ENCODE assay signal across 19 cellular contexts in the genomic region with DNA sequence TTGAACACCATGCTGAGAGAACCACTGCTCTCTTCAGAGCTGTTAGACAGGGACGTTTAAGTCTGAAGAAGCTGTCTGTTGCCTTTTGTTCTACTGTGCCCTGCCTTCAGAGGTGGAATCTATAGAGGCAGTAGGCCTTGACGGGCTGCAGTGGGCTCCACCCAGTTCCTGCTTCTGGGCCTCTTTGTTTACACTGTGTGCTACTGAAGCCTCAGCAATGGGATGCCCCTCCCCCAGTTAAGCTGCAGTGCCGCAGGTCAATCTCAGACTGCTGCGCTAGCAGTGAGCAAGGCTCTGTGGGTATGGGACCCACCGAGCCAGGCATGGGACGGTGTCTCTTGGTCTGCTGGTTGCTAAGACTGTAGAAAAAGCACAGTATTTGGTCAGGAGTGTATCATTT.
"Had no signal": no experiment of that assay in that cellular context is flagged by ENCODE, and none has a peak within 500 bp of the region (broad histone marks: within the 10 kb centered on the region; RNA-seq: fewer than 3 reads in every experiment).

No MANE protein-coding gene starts in this region.

- H3K4me1 Mint-ChIP-seq: activated naive CD4-positive, alpha-beta T cell treated with anti-CD3 and anti-CD28 coated beads, Interleukin-2, amount 10 ng/mL, durations not matched to agents 7 days and 5 days; central memory CD8-positive, alpha-beta T cell; mesothelial cell of epicardium; stimulated activated naive B cell treated with anti-CD40 and anti-IgM and Interleukin-4, amounts not matched to agents 10 μg/mL and 1 μg/mL and 100 μg/mL, for 72 hours had no signal

- H3K36me3 Mint-ChIP-seq: activated naive CD4-positive, alpha-beta T cell treated with anti-CD3 and anti-CD28 coated beads, Interleukin-2, amount 10 ng/mL, durations not matched to agents 7 days and 5 days; mesothelial cell of epicardium had no signal

- H3K36me3 ChIP-seq: colonic mucosa, ovary, upper lobe of right lung had no signal

- H3K4me3 ChIP-seq: colonic mucosa, lung, ovary, upper lobe of right lung had no signal

- FAIRE-seq: keratinocyte had no signal

- H3K4me3 Mint-ChIP-seq: activated naive CD4-positive, alpha-beta T cell treated with anti-CD3 and anti-CD28 coated beads, Interleukin-2, amount 10 ng/mL, durations not matched to agents 7 days and 5 days; central memory CD8-positive, alpha-beta T cell; mesothelial cell of epicardium; stimulated activated naive B cell treated with anti-CD40 and anti-IgM and Interleukin-4, amounts not matched to agents 10 μg/mL and 1 μg/mL and 100 μg/mL, for 72 hours had no signal

- H3K27ac Mint-ChIP-seq: activated naive CD4-positive, alpha-beta T cell treated with anti-CD3 and anti-CD28 coated beads, Interleukin-2, amount 10 ng/mL, durations not matched to agents 7 days and 5 days; mesothelial cell of epicardium; stimulated activated naive B cell treated with anti-CD40 and anti-IgM and Interleukin-4, amounts not matched to agents 10 μg/mL and 1 μg/mL and 100 μg/mL, for 72 hours had no signal

- H3K9me3 ChIP-seq: colonic mucosa, ovary, upper lobe of right lung had no signal

- H3K27ac ChIP-seq: colonic mucosa, foreskin keratinocyte, ovary, upper lobe of right lung had no signal

- H3K27me3 Mint-ChIP-seq: activated naive CD4-positive, alpha-beta T cell treated with anti-CD3 and anti-CD28 coated beads, Interleukin-2, amount 10 ng/mL, durations not matched to agents 7 days and 5 days; central memory CD8-positive, alpha-beta T cell; stimulated activated naive B cell treated with anti-CD40 and anti-IgM and Interleukin-4, amounts not matched to agents 10 μg/mL and 1 μg/mL and 100 μg/mL, for 72 hours had no signal

- H3K4me1 ChIP-seq: colonic mucosa, upper lobe of right lung had no signal

- H3K27me3 ChIP-seq: colonic mucosa, foreskin keratinocyte, ovary, upper lobe of right lung had no signal

- DNase-seq: activated CD4-positive, CD25-positive, alpha-beta regulatory T cell treated with anti-CD3 and anti-CD28 coated beads, Interleukin-2, amount 50 U/mL, for 72 hours; activated CD8-positive, alpha-beta memory T cell treated with anti-CD3 and anti-CD28 coated beads for 24 hours; activated CD8-positive, alpha-beta memory T cell treated with anti-CD3 and anti-CD28 coated beads, Interleukin-2, amount 50 U/mL, for 48 hours; activated effector memory CD4-positive, alpha-beta T cell treated with Interleukin-2 at 50 U/mL for 16 hours; activated naive CD4-positive, alpha-beta T cell treated with anti-CD3 and anti-CD28 coated beads, Interleukin-2, amount 10 ng/mL, durations not matched to agents 7 days and 5 days; activated T-cell treated with anti-CD3 and anti-CD28 coated beads, Interleukin-2, amount 50 U/mL, for 48 hours; aorta; colonic mucosa; foreskin keratinocyte; hippocampal formation; ovary; stimulated activated CD4-positive, alpha-beta T cell treated with anti-CD3 and anti-CD28 coated beads, Interleukin-4, amount 100 ng/mL, for 4 hours; stimulated activated naive B cell treated with anti-CD40 and anti-IgM and Interleukin-4, amounts not matched to agents 10 μg/mL and 1 μg/mL and 100 μg/mL, for 72 hours; T1000; upper lobe of right lung had no signal
